In the genomic region with DNA sequence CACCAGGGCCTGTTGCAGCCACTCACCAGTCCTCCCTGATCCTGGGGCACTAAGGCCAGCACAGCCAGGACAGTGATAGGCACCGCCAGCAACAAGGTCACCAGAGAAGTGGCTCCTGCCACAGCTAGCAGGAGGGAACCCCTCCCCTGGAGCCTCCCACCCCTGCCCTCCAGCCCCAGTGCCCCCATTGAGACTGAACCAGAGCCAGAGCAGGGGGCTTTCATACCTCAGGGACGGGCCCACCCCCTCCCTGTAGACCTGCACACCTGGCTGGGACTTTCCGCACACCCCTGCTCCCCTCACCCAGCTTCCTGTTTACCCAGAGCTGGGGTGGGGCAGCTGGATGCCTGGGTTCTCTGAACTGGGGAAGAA, we compare ENCODE assay signal across 8 cellular contexts. TPM values are rescaled to one million over a fixed set of nuclear protein-coding genes. Genes with fewer than 3 reads are reported as not detected.
DNase-seq lines count a peak whose midpoint lies in the region; ATAC-seq and TF ChIP-seq lines count a peak whose summit lies in the region.

A gene with protein sequence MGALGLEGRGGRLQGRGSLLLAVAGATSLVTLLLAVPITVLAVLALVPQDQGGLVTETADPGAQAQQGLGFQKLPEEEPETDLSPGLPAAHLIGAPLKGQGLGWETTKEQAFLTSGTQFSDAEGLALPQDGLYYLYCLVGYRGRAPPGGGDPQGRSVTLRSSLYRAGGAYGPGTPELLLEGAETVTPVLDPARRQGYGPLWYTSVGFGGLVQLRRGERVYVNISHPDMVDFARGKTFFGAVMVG (minus strand): TSS at position 195 of the 372 bp plus-strand sequence. CDS start 7 bp downstream, at position 188.

- TF ChIP-seq POLR2A in IMR-90 (IDR thresholded peaks at IDR 0.05; ENCODE audit: low read depth, low read length), result no peak

- H3K36me3 ChIP-seq in IMR-90 (ENCODE audit: control insufficient read depth, insufficient read depth, low read length) (no peaks in the 10 kb centered on the region), skeletal muscle tissue (ENCODE audit: control insufficient read depth in 3 of 3, insufficient read depth in 3 of 3, low read length in 3 of 3) (no peaks in the 10 kb centered on the region)

- H3K4me3 ChIP-seq in IMR-90 (ENCODE audit: insufficient read depth, low read depth, low read length), result peak within 1 kb of the TSS; percentile 82
- H3K4me3 ChIP-seq in foreskin fibroblast (ENCODE audit: low read depth in 1 of 2, low read length in 2 of 2), result peak within 1 kb of the TSS; percentile 69 to 91
- peak within 1 kb of the TSS; percentile 89 to 96 (median 95) for H3K4me3 ChIP-seq in skeletal muscle tissue (ENCODE audit: low read length in 3 of 3)

- intact Hi-C loops in IMR-90 (cut with micrococcal nuclease), result loop anchor here (5.0 kb wide), 1 partner anchor 35 kb away; the partner anchor contains the start of genes ATP6V1G2 and NFKBIL1

- peak within 1 kb of the TSS; percentile 95 for H3K14ac ChIP-seq in IMR-90 (replicated peaks; ENCODE audit: low read depth, low read length)

- H3K27me3 ChIP-seq in IMR-90 (ENCODE audit: control insufficient read depth, insufficient read depth, low read length), result peaks cover 11% of the 10 kb centered on the region; the same call in 1 of the 2 replicates
- no peaks in the 10 kb centered on the region for H3K27me3 ChIP-seq in skeletal muscle tissue (ENCODE audit: control insufficient read depth in 3 of 3, insufficient read depth in 3 of 3, low read length in 3 of 3)

- no peak within 1 kb of the TSS for H2BK5ac ChIP-seq in IMR-90 (ENCODE audit: low read depth, low read length, poor library complexity, severe bottlenecking)

- peak within 1 kb of the TSS; percentile 86 for H3K23ac ChIP-seq in IMR-90 (ENCODE audit: low read depth, low read length)

- peaks cover 4% of the 10 kb centered on the region; the same call in 1 of the 2 replicates for H3K4me1 ChIP-seq in IMR-90 (ENCODE audit: control insufficient read depth, insufficient read depth, low read length)
- peaks cover 15 to 18% (median 16%) of the 10 kb centered on the region in 3 donors for H3K4me1 ChIP-seq in skeletal muscle tissue (ENCODE audit: control insufficient read depth in 3 of 3, insufficient read depth in 3 of 3, low read length in 3 of 3)

- H2AK9ac ChIP-seq in IMR-90 (replicated peaks; ENCODE audit: low read depth, low read length, poor library complexity), result peak within 1 kb of the TSS; percentile 89

- no peak for DNase-seq in IMR-90
- peak; percentile 55 for DNase-seq in activated CD8-positive, alpha-beta memory T cell treated with anti-CD3 and anti-CD28 coated beads, Interleukin-2, amount 50 U/mL, for 4 hours
- no peak for DNase-seq in foreskin fibroblast
- no peak for DNase-seq in NCI-H128 (lab: John Stamatoyannopoulos, UW; ENCODE audit: unreplicated experiment)

- no peaks in the 10 kb centered on the region for H3K79me1 ChIP-seq in IMR-90 (ENCODE audit: low read depth in 1 of 2, low read length in 2 of 2)

- H3K4ac ChIP-seq in IMR-90 (ENCODE audit: low read depth, low read length), result peak within 1 kb of the TSS; percentile 83

- H3K9me3 ChIP-seq in IMR-90 (ENCODE audit: control insufficient read depth, insufficient read depth, low read length) (no peaks in the 10 kb centered on the region), skeletal muscle tissue (ENCODE audit: control insufficient read depth in 3 of 3, low read length in 3 of 3) (no peaks in the 10 kb centered on the region)

- H3K27ac ChIP-seq in IMR-90 (ENCODE audit: insufficient read depth, low read length) (peak within 1 kb of the TSS; percentile 2; the same call in 1 of the 2 replicates), skeletal muscle tissue (ENCODE audit: low read depth, low read length) (peak within 1 kb of the TSS; percentile 65)

- CTCF ChIA-PET in IMR-90 (lab: Yijun Ruan, JAX), result interaction anchor here (0.6 kb wide), 1 partner anchor 141 kb away, joined by 3 read pairs; no protein-coding TSS in a partner anchor

- H3K9me1 ChIP-seq in IMR-90 (ENCODE audit: insufficient read depth, low read length), result no peaks in the 10 kb centered on the region; the same call in 1 of the 2 replicates

- no peak for ATAC-seq in IMR-90 (ENCODE audit: low read depth)
- ATAC-seq in GM18867 (IDR thresholded peaks at IDR 0.05; ENCODE audit: unreplicated experiment), result no peak
- ATAC-seq in GM18502 (IDR thresholded peaks at IDR 0.05; ENCODE audit: poor library complexity, unreplicated experiment), result no peak
- no peak for ATAC-seq in GM18511 (IDR thresholded peaks at IDR 0.05; ENCODE audit: unreplicated experiment)

- no TSS peak for BruUV-seq in IMR-90 (replicated peaks; lab: Mats Ljungman, UMichigan)

- H2BK15ac ChIP-seq in IMR-90 (ENCODE audit: low read depth, low read length), result no peak within 1 kb of the TSS

- H3K18ac ChIP-seq in IMR-90 (ENCODE audit: low read depth, low read length), result no peak within 1 kb of the TSS

- peak within 1 kb of the TSS; percentile 75 for H3K4me2 ChIP-seq in IMR-90 (ENCODE audit: low read depth, low read length)

- dilution Hi-C loops in IMR-90 (cut with HindIII; ENCODE audit: low sequenced_read_pairs, unreplicated experiment), result no loop called here

- in situ Hi-C loops in IMR-90 (cut with MboI; ENCODE audit: low sequenced_read_pairs), result no loop called here

- no peak within 1 kb of the TSS for H4K91ac ChIP-seq in IMR-90 (ENCODE audit: insufficient read depth, low read depth, low read length)

- H4K5ac ChIP-seq in IMR-90 (ENCODE audit: low read depth, low read length), result peak within 1 kb of the TSS; percentile 54

- POLR2A ChIA-PET in IMR-90 (lab: Charles Lee; ENCODE audit: unreplicated experiment), result no interaction called here

- H2BK120ac ChIP-seq in IMR-90 (ENCODE audit: low read depth, low read length), result no peak within 1 kb of the TSS

- H4K8ac ChIP-seq in IMR-90 (ENCODE audit: low read depth in 2 of 2, low read length in 2 of 2), result peak within 1 kb of the TSS; percentile 51 to 93; a peak in 3 of 4 replicates

- no peak for TF ChIP-seq RAD21 in IMR-90 (IDR thresholded peaks at IDR 0.05; ENCODE audit: low read length)

- WGBS in IMR-90 (ENCODE audit: extremely low coverage in 2 of 2, insufficient read length in 1 of 2), 2 experiments, result no CpG with 5 or more reads among the region's 3 CpGs

- H2AFZ ChIP-seq in IMR-90 (replicated peaks; ENCODE audit: low read length, poor library complexity), result peak within 1 kb of the TSS; percentile 98

- H2AK5ac ChIP-seq in IMR-90 (ENCODE audit: low read depth, low read length), result peak within 1 kb of the TSS; percentile 21

- H3K9ac ChIP-seq in IMR-90 (ENCODE audit: low read depth, low read length) (peak within 1 kb of the TSS; percentile 77), skeletal muscle tissue (ENCODE audit: low read depth in 1 of 3, low read length in 3 of 3) (peak within 1 kb of the TSS; percentile 90 to 96 (median 91))

- H4K20me1 ChIP-seq in IMR-90 (ENCODE audit: insufficient read depth, low read length), result no peaks in the 10 kb centered on the region

- H3K56ac ChIP-seq in IMR-90 (ENCODE audit: extremely low read depth, insufficient read depth, low read length), result peak within 1 kb of the TSS; percentile 52; the same call in 1 of the 2 replicates

- TF ChIP-seq CTCF in IMR-90 (conservative IDR thresholded peaks at IDR 0.05; ENCODE audit: low read depth, low read length) (no peak), foreskin fibroblast (IDR thresholded peaks at IDR 0.05; ENCODE audit: low read depth, low read length) (no peak)

- H2BK20ac ChIP-seq in IMR-90 (ENCODE audit: low read depth, low read length), result no peak within 1 kb of the TSS

TF ChIP-seq in IMR-90, 13 proteins besides CTCF, POLR2A, EP300 and RAD21:
- TF ChIP-seq RCOR1 (IDR thresholded peaks at IDR 0.05; ENCODE audit: insufficient replicate concordance, low read length) (no peak), NFE2L2 (IDR thresholded peaks at IDR 0.05; ENCODE audit: low read depth, low read length) (no peak), RFX5 (IDR thresholded peaks at IDR 0.05; ENCODE audit: low read depth, low read length) (no peak), MAFK (IDR thresholded peaks at IDR 0.05; ENCODE audit: low read depth, low read length) (no peak), SMC3 (IDR thresholded peaks at IDR 0.05; ENCODE audit: low read depth, low read length) (no peak), BHLHE40 (IDR thresholded peaks at IDR 0.05; ENCODE audit: low read depth, low read length) (no peak), MAZ (IDR thresholded peaks at IDR 0.05; ENCODE audit: borderline replicate concordance, low read depth, low read length) (no peak)
- TF ChIP-seq, protein P1, sequence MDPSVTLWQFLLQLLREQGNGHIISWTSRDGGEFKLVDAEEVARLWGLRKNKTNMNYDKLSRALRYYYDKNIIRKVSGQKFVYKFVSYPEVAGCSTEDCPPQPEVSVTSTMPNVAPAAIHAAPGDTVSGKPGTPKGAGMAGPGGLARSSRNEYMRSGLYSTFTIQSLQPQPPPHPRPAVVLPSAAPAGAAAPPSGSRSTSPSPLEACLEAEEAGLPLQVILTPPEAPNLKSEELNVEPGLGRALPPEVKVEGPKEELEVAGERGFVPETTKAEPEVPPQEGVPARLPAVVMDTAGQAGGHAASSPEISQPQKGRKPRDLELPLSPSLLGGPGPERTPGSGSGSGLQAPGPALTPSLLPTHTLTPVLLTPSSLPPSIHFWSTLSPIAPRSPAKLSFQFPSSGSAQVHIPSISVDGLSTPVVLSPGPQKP (IDR thresholded peaks at IDR 0.05; ENCODE audit: borderline replicate concordance, low read depth, low read length), result no peak

RNA-seq across cellular contexts. Expression of the gene that starts here (rescaled TPM):
- total RNA-seq in IMR-90 (2012; rRNA removed) (not detected in 2 replicates), skeletal muscle tissue (2.1 TPM)
- polyA plus RNA-seq in IMR-90 (2012; rRNA removed), result not detected in 2 replicates
- 0.16 TPM in 1 of 2 replicates, not detected in the other for polyA plus RNA-seq in IMR-90 (2012; cell fraction: cytosol; rRNA removed)
- not detected in 2 replicates for polyA plus RNA-seq in IMR-90 (2012; cell fraction: nucleus; rRNA removed; ENCODE audit: low replicate concordance)
